In genomic region chr9:77457916-77458592, GRCh38 we compare ENCODE assay signal across 8 cellular contexts.
DNase-seq lines count a peak whose midpoint lies in the region; ATAC-seq, FAIRE-seq and TF ChIP-seq lines count a peak whose summit lies in the region.

No MANE protein-coding gene starts in this region.

- no peak for FAIRE-seq in D721Med (lab: Jason Lieb, UNC)

- peak; percentile 72 for ATAC-seq in GM19463 (IDR thresholded peaks at IDR 0.05; ENCODE audit: unreplicated experiment)
- ATAC-seq in HG03469 (IDR thresholded peaks at IDR 0.05; ENCODE audit: unreplicated experiment) = peak; percentile 77
- ATAC-seq in natural killer cell treated with Interleukin-12 subunit alpha and Interleukin-12 subunit beta and Interleukin-15 and Interleukin-18, amount 100 ng/mL, for 72 hours = peak; percentile 70 to 76

- DNase-seq in D721Med (ENCODE audit: insufficient read length, low spot score) (no peak), NOMO-1 treated with DMSO at 0.1 percent for 48 hours (lab: John Stamatoyannopoulos, UW; ENCODE audit: unreplicated experiment) (peak; percentile 38), epithelial cell of proximal tubule (ENCODE audit: low read depth) (no peak), substantia nigra (lab: John Stamatoyannopoulos, UW) (peak in 42 of 49 donors; percentile 5 to 65 (median 40))
- peak; percentile 9 for DNase-seq in activated CD8-positive, alpha-beta memory T cell treated with anti-CD3 and anti-CD28 coated beads, Interleukin-2, amount 50 U/mL, for 1 hour (ENCODE audit: extremely low read depth)
- no peak for DNase-seq in natural killer cell treated with Interleukin-12 subunit alpha and Interleukin-12 subunit beta and Interleukin-15 and Interleukin-18, amount 100 ng/mL, for 72 hours (ENCODE audit: low spot score)

- H3K4me3 ChIP-seq in epithelial cell of proximal tubule (ENCODE audit: low read depth, low read length) = no peak overlapping the region

- no peak overlapping the region for H3K4me3 Mint-ChIP-seq in natural killer cell treated with Interleukin-12 subunit alpha and Interleukin-12 subunit beta and Interleukin-15 and Interleukin-18, amount 100 ng/mL, for 72 hours

- TF ChIP-seq CTCF in D721Med (IDR thresholded peaks at IDR 0.05; ENCODE audit: insufficient read depth, missing control alignments) (peak; percentile 82), epithelial cell of proximal tubule (conservative IDR thresholded peaks at IDR 0.05; ENCODE audit: low read depth, low read length) (peak; percentile 94)

- H3K36me3 Mint-ChIP-seq in natural killer cell treated with Interleukin-12 subunit alpha and Interleukin-12 subunit beta and Interleukin-15 and Interleukin-18, amount 100 ng/mL, for 72 hours = no peaks in the 10 kb centered on the region

- H3K27me3 Mint-ChIP-seq in natural killer cell treated with Interleukin-12 subunit alpha and Interleukin-12 subunit beta and Interleukin-15 and Interleukin-18, amount 100 ng/mL, for 72 hours = peaks cover 6 to 13% of the 10 kb centered on the region in 2 donors

- H3K27ac ChIP-seq in substantia nigra (ENCODE audit: low read depth, low read length, poor library complexity, severe bottlenecking) = no peak overlapping the region

- no peaks in the 10 kb centered on the region for H3K9me3 Mint-ChIP-seq in natural killer cell treated with Interleukin-12 subunit alpha and Interleukin-12 subunit beta and Interleukin-15 and Interleukin-18, amount 100 ng/mL, for 72 hours

- H3K4me1 Mint-ChIP-seq in natural killer cell treated with Interleukin-12 subunit alpha and Interleukin-12 subunit beta and Interleukin-15 and Interleukin-18, amount 100 ng/mL, for 72 hours (ENCODE audit: low read depth in 2 of 2) = peaks cover 11 to 12% of the 10 kb centered on the region in 2 donors

- H3K27ac Mint-ChIP-seq in natural killer cell treated with Interleukin-12 subunit alpha and Interleukin-12 subunit beta and Interleukin-15 and Interleukin-18, amount 100 ng/mL, for 72 hours = no peak overlapping the region

Comparison
In these comparisons a context has a peak if more than half of its experiments do, and no peak if none do; other contexts are left out.
1. DNase-seq: peak in NOMO-1 treated with DMSO at 0.1 percent for 48 hours (single experiment), activated CD8-positive, alpha-beta memory T cell treated with anti-CD3 and anti-CD28 coated beads, Interleukin-2, amount 50 U/mL, for 1 hour (single experiment) and substantia nigra (42 of 49); none in D721Med (single experiment), epithelial cell of proximal tubule (single experiment) and natural killer cell treated with Interleukin-12 subunit alpha and Interleukin-12 subunit beta and Interleukin-15 and Interleukin-18, amount 100 ng/mL, for 72 hours (single experiment).
2. Peak in every context shown above with its lines, with median percentiles within 50 percentile points of each other: ATAC-seq.